In the genomic region with DNA sequence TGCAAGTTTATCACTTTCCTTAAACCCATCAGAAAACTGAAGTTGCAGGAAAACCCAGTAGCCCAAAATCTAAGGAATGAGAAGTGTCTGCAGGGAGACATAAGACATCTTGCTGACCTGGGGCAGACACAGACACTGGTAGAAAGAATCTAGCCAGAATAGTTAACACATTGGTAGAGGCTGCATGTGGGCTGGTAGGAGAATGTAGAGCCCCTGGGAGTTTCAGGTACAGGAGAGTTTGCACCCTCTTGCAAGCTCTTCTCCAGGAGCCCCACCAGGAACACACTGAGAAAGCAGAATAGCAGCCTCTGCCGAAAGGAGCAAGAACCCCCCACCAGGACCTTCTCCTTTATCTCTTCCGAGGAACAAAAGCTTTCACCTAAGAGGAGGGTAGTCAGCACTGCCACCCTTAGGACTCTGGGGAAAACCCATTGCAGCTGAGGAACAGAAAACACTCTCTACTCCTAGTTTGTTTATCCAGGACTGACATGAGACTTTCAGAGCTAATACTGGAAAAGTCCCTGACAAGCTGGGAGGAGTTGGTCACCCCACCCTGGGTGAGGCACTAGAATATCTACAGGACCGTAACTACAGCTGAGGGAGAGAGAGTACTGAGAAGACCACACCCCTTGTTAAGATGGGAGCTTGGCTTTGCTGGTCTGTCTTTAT, we compare ENCODE assay signal across 18 cellular contexts. TPM values are rescaled to one million over a fixed set of nuclear protein-coding genes. Genes with fewer than 3 reads are reported as not detected.
A peak's percentile ranks its signal among the peaks of the same experiment; 100 is the strongest.
DNase-seq lines count a peak whose midpoint lies in the region; ATAC-seq and TF ChIP-seq lines count a peak whose summit lies in the region.
"Had no signal": no experiment of that assay in that cellular context is flagged by ENCODE, and none has a peak within 500 bp of the region (broad histone marks: within the 10 kb centered on the region; RNA-seq: fewer than 3 reads in every experiment).

No MANE protein-coding gene starts in this region.

- H3K9me3 ChIP-seq in vagina = no peaks in the 10 kb centered on the region
- H3K9me3 ChIP-seq: pancreas had no signal

- H3K4me1 ChIP-seq in vagina = no peaks in the 10 kb centered on the region
- H3K4me1 ChIP-seq: pancreas had no signal

- intact Hi-C loops in vagina (cut with DNase I) = no loop called here

- no peaks in the 10 kb centered on the region for H3K36me3 ChIP-seq in vagina
- H3K36me3 ChIP-seq: pancreas had no signal

- H3K27me3 ChIP-seq in vagina = no peaks in the 10 kb centered on the region
- H3K27me3 ChIP-seq: hepatocyte, pancreas had no signal

- H3K27ac ChIP-seq in vagina = no peak overlapping the region
- H3K27ac ChIP-seq: hepatocyte, pancreas had no signal

- no peak for TF ChIP-seq CTCF in vagina (IDR thresholded peaks at IDR 0.05)

- no peak for TF ChIP-seq POLR2A in vagina (IDR thresholded peaks at IDR 0.05)

- DNase-seq in glomerular visceral epithelial cell (ENCODE audit: extremely low spot score) (peak; percentile 9), vagina (ENCODE audit: extremely low spot score in 2 of 2) (no peak)
- no peak for DNase-seq in activated CD4-positive, alpha-beta T cell treated with anti-CD3 and anti-CD28 coated beads, Interleukin-2, amount 50 U/mL, for 48 hours
- DNase-seq: activated CD4-positive, alpha-beta memory T cell treated with anti-CD3 and anti-CD28 coated beads, Interleukin-2, amount 10 ng/mL, durations not matched to agents 7 days and 5 days; activated naive CD4-positive, alpha-beta T cell treated with anti-CD3 and anti-CD28 coated beads, Interleukin-2, amount 50 U/mL, for 16 hours; activated T-cell treated with anti-CD3 and anti-CD28 coated beads, Interleukin-2, amount 50 U/mL, for 24 hours; mammary epithelial cell; natural killer cell; NCI-H146; pancreas; stimulated activated CD4-positive, alpha-beta T cell treated with anti-CD3 and anti-CD28 coated beads, Interleukin-2, amount 100 ng/mL, for 24 hours; SW 1271 had no signal

- H3K4me3 ChIP-seq in vagina = no peak overlapping the region
- H3K4me3 ChIP-seq: hepatocyte, pancreas had no signal

- peak; percentile 85 for ATAC-seq in GM18870 (IDR thresholded peaks at IDR 0.05; ENCODE audit: unreplicated experiment)
- ATAC-seq in HG02642 (IDR thresholded peaks at IDR 0.05; ENCODE audit: poor library complexity, unreplicated experiment) = peak; percentile 72
- ATAC-seq in HG03565 (IDR thresholded peaks at IDR 0.05; ENCODE audit: unreplicated experiment) = peak; percentile 45
- no peak for ATAC-seq in GM21723 (IDR thresholded peaks at IDR 0.05; ENCODE audit: unreplicated experiment)
- no peak for ATAC-seq in HG02981 (IDR thresholded peaks at IDR 0.05; ENCODE audit: unreplicated experiment)
- ATAC-seq: natural killer cell, pancreas had no signal

RNA-seq across cellular contexts. Expression of a gene that starts 10.6 kb away (rescaled TPM):
- 34.1 TPM for total RNA-seq in vagina

Comparison
In these comparisons a context has a peak if more than half of its experiments do, and no peak if none do; other contexts are left out.
1. ATAC-seq: peak in GM18870 (single experiment), HG02642 (single experiment) and HG03565 (single experiment); none in GM21723 (single experiment) and HG02981 (single experiment).